Comparison of ENCODE assay signal across 16 cellular contexts in the genomic region with DNA sequence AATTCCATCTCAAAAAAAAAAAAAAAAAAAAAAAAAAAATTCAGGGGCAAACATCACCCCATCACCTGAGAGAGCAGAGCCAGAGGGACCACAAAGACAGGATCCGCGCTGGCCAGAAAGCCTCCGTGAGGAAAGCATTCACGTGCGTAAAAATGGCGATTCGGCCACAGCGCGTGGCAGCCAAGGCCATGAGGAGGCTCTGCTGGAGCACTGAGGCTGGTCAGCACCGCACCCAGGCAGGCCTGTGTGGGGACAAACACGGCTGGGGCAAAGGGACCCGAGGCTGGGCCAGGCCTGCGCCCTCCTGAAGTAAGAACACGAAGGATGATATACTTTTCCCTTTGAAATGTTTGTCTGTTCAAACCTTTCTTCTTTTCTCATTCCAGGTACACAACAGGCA.
"Had no signal": no experiment of that assay in that cellular context is flagged by ENCODE, and none has a peak within 500 bp of the region (broad histone marks: within the 10 kb centered on the region; RNA-seq: fewer than 3 reads in every experiment).

No MANE protein-coding gene starts in this region.

- H3K36me3 ChIP-seq: ovary, transverse colon had no signal

- H3K27me3 ChIP-seq: dorsolateral prefrontal cortex, heart left ventricle, ovary, sigmoid colon, testis, transverse colon had no signal

- H3K27ac ChIP-seq: psoas muscle, testis had no signal

- DNase-seq: cortex of kidney; effector CD8-positive, alpha-beta T cell; foreskin melanocyte; heart left ventricle; hypothalamus; mammary epithelial cell; retina; sigmoid colon; stimulated activated naive B cell treated with anti-CD40 and anti-IgM and Interleukin-4, amounts not matched to agents 10 μg/mL and 1 μg/mL and 100 μg/mL, for 72 hours; testis; transverse colon had no signal

- ATAC-seq: heart left ventricle; psoas muscle; stimulated activated naive B cell treated with anti-CD40 and anti-IgM and Interleukin-4, amounts not matched to agents 10 μg/mL and 1 μg/mL and 100 μg/mL, for 72 hours had no signal

- H3K9me3 ChIP-seq: heart left ventricle, mucosa of descending colon, ovary, psoas muscle, sigmoid colon, testis, transverse colon had no signal

- H3K4me3 ChIP-seq: dorsolateral prefrontal cortex, heart left ventricle, mucosa of descending colon, ovary, psoas muscle, sigmoid colon, skin epidermis, testis, transverse colon had no signal
